ENCODE assay signal across 1 cellular context in genomic region chr1:46132529-46133180, GRCh38.
TF ChIP-seq lines count a peak whose summit lies in the region.

TSS of gene PIK3R3 (minus strand) at chr1:46132629. CDS start at chr1:46131952, 677 bp downstream.

TF ChIP-seq in HepG2, 621 proteins besides CTCF, POLR2A, EP300 and RAD21 (continued from another document and continues in another):
- TF ChIP-seq ARID4A (CRISPR knock-in tag; IDR thresholded peaks at IDR 0.05; ENCODE audit: borderline replicate concordance): peak; percentile 91
- TF ChIP-seq ZNF281 (CRISPR knock-in tag; IDR thresholded peaks at IDR 0.05; ENCODE audit: borderline replicate concordance): peak; percentile 85; the same call in 1 of the 2 replicates
- TF ChIP-seq SPEN (CRISPR knock-in tag; IDR thresholded peaks at IDR 0.05; ENCODE audit: low read depth): peak; percentile 84
- no peak for TF ChIP-seq NPAS2 (CRISPR knock-in tag; IDR thresholded peaks at IDR 0.05; ENCODE audit: borderline replicate concordance)
- peak; percentile 88; the same call in 1 of the 2 replicates for TF ChIP-seq ZNF318 (CRISPR knock-in tag; IDR thresholded peaks at IDR 0.05)
- TF ChIP-seq GZF1 (CRISPR knock-in tag; IDR thresholded peaks at IDR 0.05): no peak; the same call in 1 of the 2 replicates
- TF ChIP-seq PHB2 (IDR thresholded peaks at IDR 0.05; ENCODE audit: partially characterized antibody): no peak
- no peak for TF ChIP-seq YY1 (IDR thresholded peaks at IDR 0.05; ENCODE audit: insufficient read depth, insufficient replicate concordance, low read depth, low read length)
- TF ChIP-seq ZBTB7B (CRISPR knock-in tag; IDR thresholded peaks at IDR 0.05): peak; percentile 87
- TF ChIP-seq FOSL1 (CRISPR knock-in tag; IDR thresholded peaks at IDR 0.05; ENCODE audit: borderline replicate concordance): 0 out of 2 replicates have a peak, but pooled peaks have one; percentile 26
- TF ChIP-seq, protein P1, sequence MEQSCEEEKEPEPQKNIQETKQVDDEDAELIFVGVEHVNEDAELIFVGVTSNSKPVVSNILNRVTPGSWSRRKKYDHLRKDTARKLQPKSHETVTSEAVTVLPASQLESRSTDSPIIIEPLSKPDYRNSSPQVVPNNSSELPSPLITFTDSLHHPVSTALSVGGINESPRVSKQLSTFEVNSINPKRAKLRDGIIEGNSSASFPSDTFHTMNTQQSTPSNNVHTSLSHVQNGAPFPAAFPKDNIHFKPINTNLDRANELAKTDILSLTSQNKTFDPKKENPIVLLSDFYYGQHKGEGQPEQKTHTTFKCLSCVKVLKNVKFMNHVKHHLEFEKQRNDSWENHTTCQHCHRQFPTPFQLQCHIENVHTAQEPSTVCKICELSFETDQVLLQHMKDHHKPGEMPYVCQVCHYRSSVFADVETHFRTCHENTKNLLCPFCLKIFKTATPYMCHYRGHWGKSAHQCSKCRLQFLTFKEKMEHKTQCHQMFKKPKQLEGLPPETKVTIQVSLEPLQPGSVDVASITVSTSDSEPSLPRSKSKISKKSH (CRISPR knock-in tag; IDR thresholded peaks at IDR 0.05; ENCODE audit: borderline replicate concordance): peak; percentile 96
- TF ChIP-seq, protein P2, sequence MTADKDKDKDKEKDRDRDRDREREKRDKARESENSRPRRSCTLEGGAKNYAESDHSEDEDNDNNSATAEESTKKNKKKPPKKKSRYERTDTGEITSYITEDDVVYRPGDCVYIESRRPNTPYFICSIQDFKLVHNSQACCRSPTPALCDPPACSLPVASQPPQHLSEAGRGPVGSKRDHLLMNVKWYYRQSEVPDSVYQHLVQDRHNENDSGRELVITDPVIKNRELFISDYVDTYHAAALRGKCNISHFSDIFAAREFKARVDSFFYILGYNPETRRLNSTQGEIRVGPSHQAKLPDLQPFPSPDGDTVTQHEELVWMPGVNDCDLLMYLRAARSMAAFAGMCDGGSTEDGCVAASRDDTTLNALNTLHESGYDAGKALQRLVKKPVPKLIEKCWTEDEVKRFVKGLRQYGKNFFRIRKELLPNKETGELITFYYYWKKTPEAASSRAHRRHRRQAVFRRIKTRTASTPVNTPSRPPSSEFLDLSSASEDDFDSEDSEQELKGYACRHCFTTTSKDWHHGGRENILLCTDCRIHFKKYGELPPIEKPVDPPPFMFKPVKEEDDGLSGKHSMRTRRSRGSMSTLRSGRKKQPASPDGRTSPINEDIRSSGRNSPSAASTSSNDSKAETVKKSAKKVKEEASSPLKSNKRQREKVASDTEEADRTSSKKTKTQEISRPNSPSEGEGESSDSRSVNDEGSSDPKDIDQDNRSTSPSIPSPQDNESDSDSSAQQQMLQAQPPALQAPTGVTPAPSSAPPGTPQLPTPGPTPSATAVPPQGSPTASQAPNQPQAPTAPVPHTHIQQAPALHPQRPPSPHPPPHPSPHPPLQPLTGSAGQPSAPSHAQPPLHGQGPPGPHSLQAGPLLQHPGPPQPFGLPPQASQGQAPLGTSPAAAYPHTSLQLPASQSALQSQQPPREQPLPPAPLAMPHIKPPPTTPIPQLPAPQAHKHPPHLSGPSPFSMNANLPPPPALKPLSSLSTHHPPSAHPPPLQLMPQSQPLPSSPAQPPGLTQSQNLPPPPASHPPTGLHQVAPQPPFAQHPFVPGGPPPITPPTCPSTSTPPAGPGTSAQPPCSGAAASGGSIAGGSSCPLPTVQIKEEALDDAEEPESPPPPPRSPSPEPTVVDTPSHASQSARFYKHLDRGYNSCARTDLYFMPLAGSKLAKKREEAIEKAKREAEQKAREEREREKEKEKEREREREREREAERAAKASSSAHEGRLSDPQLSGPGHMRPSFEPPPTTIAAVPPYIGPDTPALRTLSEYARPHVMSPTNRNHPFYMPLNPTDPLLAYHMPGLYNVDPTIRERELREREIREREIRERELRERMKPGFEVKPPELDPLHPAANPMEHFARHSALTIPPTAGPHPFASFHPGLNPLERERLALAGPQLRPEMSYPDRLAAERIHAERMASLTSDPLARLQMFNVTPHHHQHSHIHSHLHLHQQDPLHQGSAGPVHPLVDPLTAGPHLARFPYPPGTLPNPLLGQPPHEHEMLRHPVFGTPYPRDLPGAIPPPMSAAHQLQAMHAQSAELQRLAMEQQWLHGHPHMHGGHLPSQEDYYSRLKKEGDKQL (CRISPR knock-in tag; IDR thresholded peaks at IDR 0.05; ENCODE audit: low read depth): peak; percentile 53; the same call in 1 of the 2 replicates
- peak; percentile 78 for TF ChIP-seq ETV5 (CRISPR knock-in tag; IDR thresholded peaks at IDR 0.05; ENCODE audit: borderline replicate concordance)
- TF ChIP-seq ZBTB7A (CRISPR knock-in tag; IDR thresholded peaks at IDR 0.05): peak; percentile 89
- no peak; the same call in 1 of the 2 replicates for TF ChIP-seq ZNF567 (CRISPR knock-in tag; IDR thresholded peaks at IDR 0.05; ENCODE audit: borderline replicate concordance)
- TF ChIP-seq FOXC1 (CRISPR knock-in tag; IDR thresholded peaks at IDR 0.05; ENCODE audit: borderline replicate concordance): peak; percentile 100
- TF ChIP-seq AHDC1 (CRISPR knock-in tag; IDR thresholded peaks at IDR 0.05; ENCODE audit: borderline replicate concordance): peak; percentile 65; the same call in 1 of the 2 replicates
- no peak for TF ChIP-seq SRSF4 (IDR thresholded peaks at IDR 0.05; ENCODE audit: low read depth, low read length, poor library complexity, severe bottlenecking)
